Comparison of ENCODE assay signal across 11 cellular contexts in genomic region chr7:157272351-157273207, GRCh38.
DNase-seq lines count a peak whose midpoint lies in the region; ATAC-seq, FAIRE-seq and TF ChIP-seq lines count a peak whose summit lies in the region.
"Had no signal": no experiment of that assay in that cellular context is flagged by ENCODE, and none has a peak within 500 bp of the region (broad histone marks: within the 10 kb centered on the region; RNA-seq: fewer than 3 reads in every experiment).

No MANE protein-coding gene starts in this region.

- TF ChIP-seq EP300 in GM12878 (IDR thresholded peaks at IDR 0.05; ENCODE audit: borderline replicate concordance in 1 of 2, control insufficient read depth in 1 of 2, low read depth in 2 of 2, low read length in 2 of 2) = no peak
- no peak for TF ChIP-seq EP300 in suprapubic skin (IDR thresholded peaks at IDR 0.05)

- H3K9me3 ChIP-seq in GM12878 (replicated peaks; ENCODE audit: control insufficient read depth, insufficient read depth, low read length) (no peaks in the 10 kb centered on the region), mucosa of descending colon (no peaks in the 10 kb centered on the region), suprapubic skin (no peaks in the 10 kb centered on the region)
- H3K9me3 ChIP-seq in effector memory CD4-positive, alpha-beta T cell (ENCODE audit: control insufficient read depth, low read length) = no peaks in the 10 kb centered on the region
- H3K9me3 ChIP-seq: testis had no signal

- SMC1A ChIA-PET in GM12878 (lab: Charles Lee; ENCODE audit: uncharacterized antibody, unreplicated experiment) = interaction anchor here (1.0 to 1.9 kb wide), 2 partner anchors 67 to 77 kb away, joined by 3 to 5 read pairs; no protein-coding TSS in a partner anchor

- H3K27ac ChIP-seq in GM12878 (ENCODE audit: control insufficient read depth, insufficient read depth) (no peak overlapping the region), suprapubic skin (peak overlapping the region; percentile 34)
- no peak overlapping the region for H3K27ac ChIP-seq in effector memory CD4-positive, alpha-beta T cell (ENCODE audit: insufficient read depth, low read length, poor library complexity, severe bottlenecking)
- H3K27ac ChIP-seq: KMS-11 had no signal

- POLR2A ChIA-PET in GM12878 (lab: Charles Lee) = no interaction called here

- TF ChIP-seq CTCF in GM12878 (IDR thresholded peaks at IDR 0.05 in 2 of 3, conservative IDR thresholded peaks at IDR 0.05 in 1 of 3; ENCODE audit: control insufficient read depth in 2 of 3, extremely low read depth in 1 of 3, insufficient read depth in 1 of 3, low read depth in 3 of 3, low read length in 3 of 3) = no peak
- TF ChIP-seq CTCF in mucosa of descending colon (IDR thresholded peaks at IDR 0.05) = no peak
- TF ChIP-seq CTCF in suprapubic skin (IDR thresholded peaks at IDR 0.05) = no peak

- H3K4me3 ChIP-seq in GM12878 (no peak overlapping the region), mucosa of descending colon (no peak overlapping the region), suprapubic skin (no peak overlapping the region)
- H3K4me3 ChIP-seq in effector memory CD4-positive, alpha-beta T cell (ENCODE audit: insufficient read depth, low read depth, low read length, poor library complexity, severe bottlenecking) = no peak overlapping the region
- H3K4me3 ChIP-seq: testis had no signal

- 90% methylated on average over 24 of the region's 24 CpGs for WGBS in GM12878 (ENCODE audit: insufficient coverage, insufficient replicate concordance, low lambda C conversion rate, missing lambda C conversion rate)
- 81% methylated on average over 15 of the region's 24 CpGs for WGBS in suprapubic skin

- no peaks in the 10 kb centered on the region for H3K4me1 ChIP-seq in GM12878 (ENCODE audit: control insufficient read depth, insufficient read depth, low read length)
- H3K4me1 ChIP-seq in mucosa of descending colon (ENCODE audit: low read depth) = peaks cover 9% of the 10 kb centered on the region
- peaks cover 34% of the 10 kb centered on the region for H3K4me1 ChIP-seq in suprapubic skin
- H3K4me1 ChIP-seq in effector memory CD4-positive, alpha-beta T cell (ENCODE audit: control insufficient read depth, insufficient read depth, low read length, poor library complexity, severe bottlenecking) = peaks cover 29% of the 10 kb centered on the region

- H3K79me2 ChIP-seq in GM12878 (ENCODE audit: control insufficient read depth, insufficient read depth, low read length) = no peaks in the 10 kb centered on the region

- RAD21 ChIA-PET in GM12878 (lab: Charles Lee; ENCODE audit: unreplicated experiment) = interaction anchor here (0.5 to 0.6 kb wide), 2 partner anchors 44 to 349 kb away, joined by 3 to 5 read pairs; no protein-coding TSS in a partner anchor

- H3K36me3 ChIP-seq in GM12878 (ENCODE audit: control insufficient read depth in 2 of 2, insufficient read depth in 2 of 2, low read length in 1 of 2) (peaks cover 1 to 17% of the 10 kb centered on the region in 2 experiments; a peak in 3 of 4 replicates), mucosa of descending colon (ENCODE audit: low read depth) (no peaks in the 10 kb centered on the region), suprapubic skin (peaks cover 20% of the 10 kb centered on the region)
- peaks cover 15% of the 10 kb centered on the region for H3K36me3 ChIP-seq in effector memory CD4-positive, alpha-beta T cell (ENCODE audit: control insufficient read depth, insufficient read depth, low read length)

- no peak overlapping the region for H3K4me2 ChIP-seq in GM12878 (ENCODE audit: control insufficient read depth, insufficient read depth)

- intact Hi-C loops in GM12878 (cut with micrococcal nuclease; ENCODE audit: unreplicated experiment) = loop anchor here (2.0 kb wide), 1 partner anchor 304 kb away; no protein-coding TSS in a partner anchor
- intact Hi-C loops in mucosa of descending colon (cut with DNase I, micrococcal nuclease) = loop anchor here in 1 of 2 donors (10.0 kb wide), 1 partner anchor 318 kb away; no protein-coding TSS in a partner anchor

- no peaks in the 10 kb centered on the region for H4K20me1 ChIP-seq in GM12878 (ENCODE audit: control insufficient read depth, insufficient read depth)

- no peak for TF ChIP-seq RAD21 in GM12878 (IDR thresholded peaks at IDR 0.05; ENCODE audit: insufficient read depth, low read depth, low read length)

- peak; percentile 5 for DNase-seq in NCI-H2029 (lab: John Stamatoyannopoulos, UW)
- no peak for DNase-seq in NCI-H2029 treated with DMSO at 0.1 percent for 48 hours (lab: John Stamatoyannopoulos, UW)
- DNase-seq in GM12878 (ENCODE audit: low read depth, low spot score) = no peak
- peak in 2 of 3 donors; percentile 24 to 50 for DNase-seq in mucosa of descending colon
- DNase-seq in suprapubic skin (ENCODE audit: low spot score in 2 of 2) = peak in 1 of 2 donors; percentile 53
- DNase-seq in effector memory CD4-positive, alpha-beta T cell = no peak
- no peak for DNase-seq in SIG-M5 (lab: John Stamatoyannopoulos, UW)

- FAIRE-seq in GM12878 (lab: Jason Lieb, UNC) = no peak
- FAIRE-seq: A204.1 had no signal

- ATAC-seq in GM12878 (no peak; the same call in 2 of the 3 replicates), mucosa of descending colon (no peak), HG02938 (IDR thresholded peaks at IDR 0.05; ENCODE audit: unreplicated experiment) (no peak)

- H3K9ac ChIP-seq in GM12878 (ENCODE audit: control insufficient read depth, insufficient read depth, low read length) = no peak overlapping the region
- H3K9ac ChIP-seq: KMS-11 had no signal

- CTCF ChIA-PET in GM12878 (lab: Yijun Ruan, JAX) = interaction anchor here (0.7 to 4.3 kb wide), 14 partner anchors 21 to 1456 kb away, joined by 3 to 27 read pairs (median 4); no protein-coding TSS in a partner anchor

- H3K27me3 ChIP-seq in GM12878 (replicated peaks in 1 of 2; ENCODE audit: control insufficient read depth in 2 of 2, insufficient read depth in 2 of 2, low read length in 1 of 2) (no peaks in the 10 kb centered on the region; a peak in 1 of 4 replicates), suprapubic skin (no peaks in the 10 kb centered on the region)
- H3K27me3 ChIP-seq in effector memory CD4-positive, alpha-beta T cell (replicated peaks; ENCODE audit: control insufficient read depth, insufficient read depth, low read length, poor library complexity, severe bottlenecking) = no peaks in the 10 kb centered on the region
- H3K27me3 ChIP-seq: testis had no signal

- BruUV-seq in GM12878 (replicated peaks; lab: Mats Ljungman, UMichigan) = no TSS peak

- in situ Hi-C loops in GM12878 (cut with MboI) = loop anchor here (5.0 to 25.0 kb wide), 2 partner anchors 300 to 1460 kb away; partner anchors contain the start of gene SHH

- H2AFZ ChIP-seq in GM12878 (ENCODE audit: control insufficient read depth, low read depth, low read length) = no peak overlapping the region

- no peak; the same call in 1 of the 2 replicates for TF ChIP-seq POLR2A in GM12878 (IDR thresholded peaks at IDR 0.05; ENCODE audit: low read depth, low read length)
- no peak for TF ChIP-seq POLR2A in suprapubic skin (IDR thresholded peaks at IDR 0.05)

TF ChIP-seq in GM12878, 131 proteins besides CTCF, POLR2A, EP300 and RAD21:
- no peak for TF ChIP-seq ZZZ3 (IDR thresholded peaks at IDR 0.05; ENCODE audit: control insufficient read depth, insufficient read length, low read depth)
- TF ChIP-seq NR2C2 (IDR thresholded peaks at IDR 0.05; ENCODE audit: borderline replicate concordance, control insufficient read depth, insufficient read length, low read depth) = peak; percentile 12

Comparison
In these comparisons a context has a peak if more than half of its experiments do, and no peak if none do; other contexts are left out.
1. DNase-seq: peak in NCI-H2029 (single experiment) and mucosa of descending colon (2 of 3); none in NCI-H2029 treated with DMSO at 0.1 percent for 48 hours (single experiment), GM12878 (single experiment), effector memory CD4-positive, alpha-beta T cell (0 of 3) and SIG-M5 (single experiment).